Comparison of ENCODE assay signal across 1 cellular context in the genomic region with DNA sequence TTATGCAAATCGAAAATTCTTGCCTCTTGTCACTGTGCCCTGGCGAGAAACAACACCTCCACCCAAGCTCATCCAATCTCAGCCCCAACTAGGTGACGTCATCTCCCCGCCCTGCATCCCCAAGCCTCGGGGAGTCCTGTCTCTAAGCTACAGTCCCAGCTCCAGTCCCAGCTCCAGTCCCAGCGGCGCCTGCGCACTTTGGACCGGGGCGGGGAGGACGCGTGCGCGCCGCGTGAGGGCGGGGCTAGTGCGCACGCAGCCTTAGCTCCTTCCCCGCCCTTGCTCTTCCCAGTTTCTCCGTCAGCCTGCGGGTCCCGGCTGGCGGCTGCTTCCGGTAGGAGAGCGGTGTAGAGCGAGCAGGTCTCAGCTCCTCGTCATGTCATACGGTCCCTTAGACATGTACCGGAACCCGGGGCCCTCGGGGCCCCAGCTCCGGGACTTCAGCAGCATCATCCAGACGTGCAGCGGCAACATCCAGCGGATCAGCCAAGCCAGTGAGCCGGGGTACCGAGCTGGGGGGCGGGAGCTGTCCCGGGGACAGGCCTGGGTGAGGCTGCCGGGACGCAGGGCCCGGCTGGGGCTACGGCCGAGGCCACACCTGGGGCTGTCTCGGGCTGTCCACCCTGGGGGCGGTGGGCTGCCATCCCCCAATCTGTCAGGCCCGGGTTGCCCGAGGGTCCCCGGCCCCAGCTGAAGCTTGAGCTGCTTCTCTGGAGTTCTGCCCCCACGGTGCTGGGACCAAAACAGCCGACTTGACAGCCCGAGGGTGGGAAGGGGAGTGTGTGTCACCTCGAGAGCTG.
TF ChIP-seq lines count a peak whose summit lies in the region.

A gene (plus strand): TSS at position 288 of the 800 bp plus-strand sequence. CDS start 89 bp downstream, at position 377.

TF ChIP-seq in K562, 482 proteins besides CTCF, POLR2A, EP300 and RAD21 (continued from another document and continues in another):
- TF ChIP-seq, protein P1, sequence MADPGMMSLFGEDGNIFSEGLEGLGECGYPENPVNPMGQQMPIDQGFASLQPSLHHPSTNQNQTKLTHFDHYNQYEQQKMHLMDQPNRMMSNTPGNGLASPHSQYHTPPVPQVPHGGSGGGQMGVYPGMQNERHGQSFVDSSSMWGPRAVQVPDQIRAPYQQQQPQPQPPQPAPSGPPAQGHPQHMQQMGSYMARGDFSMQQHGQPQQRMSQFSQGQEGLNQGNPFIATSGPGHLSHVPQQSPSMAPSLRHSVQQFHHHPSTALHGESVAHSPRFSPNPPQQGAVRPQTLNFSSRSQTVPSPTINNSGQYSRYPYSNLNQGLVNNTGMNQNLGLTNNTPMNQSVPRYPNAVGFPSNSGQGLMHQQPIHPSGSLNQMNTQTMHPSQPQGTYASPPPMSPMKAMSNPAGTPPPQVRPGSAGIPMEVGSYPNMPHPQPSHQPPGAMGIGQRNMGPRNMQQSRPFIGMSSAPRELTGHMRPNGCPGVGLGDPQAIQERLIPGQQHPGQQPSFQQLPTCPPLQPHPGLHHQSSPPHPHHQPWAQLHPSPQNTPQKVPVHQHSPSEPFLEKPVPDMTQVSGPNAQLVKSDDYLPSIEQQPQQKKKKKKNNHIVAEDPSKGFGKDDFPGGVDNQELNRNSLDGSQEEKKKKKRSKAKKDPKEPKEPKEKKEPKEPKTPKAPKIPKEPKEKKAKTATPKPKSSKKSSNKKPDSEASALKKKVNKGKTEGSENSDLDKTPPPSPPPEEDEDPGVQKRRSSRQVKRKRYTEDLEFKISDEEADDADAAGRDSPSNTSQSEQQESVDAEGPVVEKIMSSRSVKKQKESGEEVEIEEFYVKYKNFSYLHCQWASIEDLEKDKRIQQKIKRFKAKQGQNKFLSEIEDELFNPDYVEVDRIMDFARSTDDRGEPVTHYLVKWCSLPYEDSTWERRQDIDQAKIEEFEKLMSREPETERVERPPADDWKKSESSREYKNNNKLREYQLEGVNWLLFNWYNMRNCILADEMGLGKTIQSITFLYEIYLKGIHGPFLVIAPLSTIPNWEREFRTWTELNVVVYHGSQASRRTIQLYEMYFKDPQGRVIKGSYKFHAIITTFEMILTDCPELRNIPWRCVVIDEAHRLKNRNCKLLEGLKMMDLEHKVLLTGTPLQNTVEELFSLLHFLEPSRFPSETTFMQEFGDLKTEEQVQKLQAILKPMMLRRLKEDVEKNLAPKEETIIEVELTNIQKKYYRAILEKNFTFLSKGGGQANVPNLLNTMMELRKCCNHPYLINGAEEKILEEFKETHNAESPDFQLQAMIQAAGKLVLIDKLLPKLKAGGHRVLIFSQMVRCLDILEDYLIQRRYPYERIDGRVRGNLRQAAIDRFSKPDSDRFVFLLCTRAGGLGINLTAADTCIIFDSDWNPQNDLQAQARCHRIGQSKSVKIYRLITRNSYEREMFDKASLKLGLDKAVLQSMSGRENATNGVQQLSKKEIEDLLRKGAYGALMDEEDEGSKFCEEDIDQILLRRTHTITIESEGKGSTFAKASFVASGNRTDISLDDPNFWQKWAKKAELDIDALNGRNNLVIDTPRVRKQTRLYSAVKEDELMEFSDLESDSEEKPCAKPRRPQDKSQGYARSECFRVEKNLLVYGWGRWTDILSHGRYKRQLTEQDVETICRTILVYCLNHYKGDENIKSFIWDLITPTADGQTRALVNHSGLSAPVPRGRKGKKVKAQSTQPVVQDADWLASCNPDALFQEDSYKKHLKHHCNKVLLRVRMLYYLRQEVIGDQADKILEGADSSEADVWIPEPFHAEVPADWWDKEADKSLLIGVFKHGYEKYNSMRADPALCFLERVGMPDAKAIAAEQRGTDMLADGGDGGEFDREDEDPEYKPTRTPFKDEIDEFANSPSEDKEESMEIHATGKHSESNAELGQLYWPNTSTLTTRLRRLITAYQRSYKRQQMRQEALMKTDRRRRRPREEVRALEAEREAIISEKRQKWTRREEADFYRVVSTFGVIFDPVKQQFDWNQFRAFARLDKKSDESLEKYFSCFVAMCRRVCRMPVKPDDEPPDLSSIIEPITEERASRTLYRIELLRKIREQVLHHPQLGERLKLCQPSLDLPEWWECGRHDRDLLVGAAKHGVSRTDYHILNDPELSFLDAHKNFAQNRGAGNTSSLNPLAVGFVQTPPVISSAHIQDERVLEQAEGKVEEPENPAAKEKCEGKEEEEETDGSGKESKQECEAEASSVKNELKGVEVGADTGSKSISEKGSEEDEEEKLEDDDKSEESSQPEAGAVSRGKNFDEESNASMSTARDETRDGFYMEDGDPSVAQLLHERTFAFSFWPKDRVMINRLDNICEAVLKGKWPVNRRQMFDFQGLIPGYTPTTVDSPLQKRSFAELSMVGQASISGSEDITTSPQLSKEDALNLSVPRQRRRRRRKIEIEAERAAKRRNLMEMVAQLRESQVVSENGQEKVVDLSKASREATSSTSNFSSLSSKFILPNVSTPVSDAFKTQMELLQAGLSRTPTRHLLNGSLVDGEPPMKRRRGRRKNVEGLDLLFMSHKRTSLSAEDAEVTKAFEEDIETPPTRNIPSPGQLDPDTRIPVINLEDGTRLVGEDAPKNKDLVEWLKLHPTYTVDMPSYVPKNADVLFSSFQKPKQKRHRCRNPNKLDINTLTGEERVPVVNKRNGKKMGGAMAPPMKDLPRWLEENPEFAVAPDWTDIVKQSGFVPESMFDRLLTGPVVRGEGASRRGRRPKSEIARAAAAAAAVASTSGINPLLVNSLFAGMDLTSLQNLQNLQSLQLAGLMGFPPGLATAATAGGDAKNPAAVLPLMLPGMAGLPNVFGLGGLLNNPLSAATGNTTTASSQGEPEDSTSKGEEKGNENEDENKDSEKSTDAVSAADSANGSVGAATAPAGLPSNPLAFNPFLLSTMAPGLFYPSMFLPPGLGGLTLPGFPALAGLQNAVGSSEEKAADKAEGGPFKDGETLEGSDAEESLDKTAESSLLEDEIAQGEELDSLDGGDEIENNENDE (IDR thresholded peaks at IDR 0.05; ENCODE audit: low read depth, low read length): no peak
- TF ChIP-seq, protein P2, sequence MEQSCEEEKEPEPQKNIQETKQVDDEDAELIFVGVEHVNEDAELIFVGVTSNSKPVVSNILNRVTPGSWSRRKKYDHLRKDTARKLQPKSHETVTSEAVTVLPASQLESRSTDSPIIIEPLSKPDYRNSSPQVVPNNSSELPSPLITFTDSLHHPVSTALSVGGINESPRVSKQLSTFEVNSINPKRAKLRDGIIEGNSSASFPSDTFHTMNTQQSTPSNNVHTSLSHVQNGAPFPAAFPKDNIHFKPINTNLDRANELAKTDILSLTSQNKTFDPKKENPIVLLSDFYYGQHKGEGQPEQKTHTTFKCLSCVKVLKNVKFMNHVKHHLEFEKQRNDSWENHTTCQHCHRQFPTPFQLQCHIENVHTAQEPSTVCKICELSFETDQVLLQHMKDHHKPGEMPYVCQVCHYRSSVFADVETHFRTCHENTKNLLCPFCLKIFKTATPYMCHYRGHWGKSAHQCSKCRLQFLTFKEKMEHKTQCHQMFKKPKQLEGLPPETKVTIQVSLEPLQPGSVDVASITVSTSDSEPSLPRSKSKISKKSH (CRISPR knock-in tag; IDR thresholded peaks at IDR 0.05): no peak
- 0 out of 2 replicates have a peak, but pooled peaks have one; percentile 7 for TF ChIP-seq ARID1B (IDR thresholded peaks at IDR 0.05)
- TF ChIP-seq, protein P3, sequence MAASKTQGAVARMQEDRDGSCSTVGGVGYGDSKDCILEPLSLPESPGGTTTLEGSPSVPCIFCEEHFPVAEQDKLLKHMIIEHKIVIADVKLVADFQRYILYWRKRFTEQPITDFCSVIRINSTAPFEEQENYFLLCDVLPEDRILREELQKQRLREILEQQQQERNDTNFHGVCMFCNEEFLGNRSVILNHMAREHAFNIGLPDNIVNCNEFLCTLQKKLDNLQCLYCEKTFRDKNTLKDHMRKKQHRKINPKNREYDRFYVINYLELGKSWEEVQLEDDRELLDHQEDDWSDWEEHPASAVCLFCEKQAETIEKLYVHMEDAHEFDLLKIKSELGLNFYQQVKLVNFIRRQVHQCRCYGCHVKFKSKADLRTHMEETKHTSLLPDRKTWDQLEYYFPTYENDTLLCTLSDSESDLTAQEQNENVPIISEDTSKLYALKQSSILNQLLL (CRISPR knock-in tag; IDR thresholded peaks at IDR 0.05; ENCODE audit: borderline replicate concordance): no peak
- TF ChIP-seq HMG20B (CRISPR knock-in tag; IDR thresholded peaks at IDR 0.05): no peak
- no peak for TF ChIP-seq WHSC1 (IDR thresholded peaks at IDR 0.05; ENCODE audit: low read length)
- TF ChIP-seq KLF13 (tag; IDR thresholded peaks at IDR 0.05; ENCODE audit: borderline replicate concordance, low read depth): no peak
- TF ChIP-seq FOS (IDR thresholded peaks at IDR 0.05; ENCODE audit: extremely low read depth, insufficient read length): no peak
- no peak; the same call in 1 of the 2 replicates for TF ChIP-seq POLR2AphosphoS2 (IDR thresholded peaks at IDR 0.05; ENCODE audit: low read length)
- no peak for TF ChIP-seq TCF7 (IDR thresholded peaks at IDR 0.05; ENCODE audit: borderline replicate concordance)
- TF ChIP-seq, protein P4, sequence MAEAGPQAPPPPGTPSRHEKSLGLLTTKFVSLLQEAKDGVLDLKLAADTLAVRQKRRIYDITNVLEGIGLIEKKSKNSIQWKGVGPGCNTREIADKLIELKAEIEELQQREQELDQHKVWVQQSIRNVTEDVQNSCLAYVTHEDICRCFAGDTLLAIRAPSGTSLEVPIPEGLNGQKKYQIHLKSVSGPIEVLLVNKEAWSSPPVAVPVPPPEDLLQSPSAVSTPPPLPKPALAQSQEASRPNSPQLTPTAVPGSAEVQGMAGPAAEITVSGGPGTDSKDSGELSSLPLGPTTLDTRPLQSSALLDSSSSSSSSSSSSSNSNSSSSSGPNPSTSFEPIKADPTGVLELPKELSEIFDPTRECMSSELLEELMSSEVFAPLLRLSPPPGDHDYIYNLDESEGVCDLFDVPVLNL (CRISPR knock-in tag; IDR thresholded peaks at IDR 0.05; ENCODE audit: low read depth): peak; percentile 16; the same call in 1 of the 2 replicates
- peak; percentile 90 for TF ChIP-seq RBBP5 (IDR thresholded peaks at IDR 0.05; ENCODE audit: borderline replicate concordance, insufficient read depth, low read length, poor library complexity, severe bottlenecking)
- TF ChIP-seq CHCHD3 (CRISPR knock-in tag; IDR thresholded peaks at IDR 0.05): no peak
- TF ChIP-seq E2F3 (CRISPR knock-in tag; IDR thresholded peaks at IDR 0.05): peak; percentile 40; the same call in 1 of the 2 replicates
- no peak for TF ChIP-seq SMARCE1 (IDR thresholded peaks at IDR 0.05)
- no peak for TF ChIP-seq MED1 (CRISPR knock-in tag; IDR thresholded peaks at IDR 0.05; ENCODE audit: borderline replicate concordance)
- TF ChIP-seq FOSL1 (tag; conservative IDR thresholded peaks at IDR 0.05): peak; percentile 75
- TF ChIP-seq MCM3 (IDR thresholded peaks at IDR 0.05): no peak
- no peak for TF ChIP-seq ZNF12 (CRISPR knock-in tag; IDR thresholded peaks at IDR 0.05)
- TF ChIP-seq, protein P5, sequence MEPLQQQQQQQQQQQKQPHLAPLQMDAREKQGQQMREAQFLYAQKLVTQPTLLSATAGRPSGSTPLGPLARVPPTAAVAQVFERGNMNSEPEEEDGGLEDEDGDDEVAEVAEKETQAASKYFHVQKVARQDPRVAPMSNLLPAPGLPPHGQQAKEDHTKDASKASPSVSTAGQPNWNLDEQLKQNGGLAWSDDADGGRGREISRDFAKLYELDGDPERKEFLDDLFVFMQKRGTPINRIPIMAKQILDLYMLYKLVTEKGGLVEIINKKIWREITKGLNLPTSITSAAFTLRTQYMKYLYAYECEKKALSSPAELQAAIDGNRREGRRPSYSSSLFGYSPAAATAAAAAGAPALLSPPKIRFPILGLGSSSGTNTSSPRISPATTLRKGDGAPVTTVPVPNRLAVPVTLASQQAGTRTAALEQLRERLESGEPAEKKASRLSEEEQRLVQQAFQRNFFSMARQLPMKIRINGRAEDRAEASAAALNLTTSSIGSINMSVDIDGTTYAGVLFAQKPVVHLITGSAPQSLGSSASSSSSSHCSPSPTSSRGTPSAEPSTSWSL (CRISPR knock-in tag; IDR thresholded peaks at IDR 0.05; ENCODE audit: borderline replicate concordance): no peak
- no peak for TF ChIP-seq MTF1 (CRISPR knock-in tag; IDR thresholded peaks at IDR 0.05; ENCODE audit: borderline replicate concordance)
- TF ChIP-seq GABPB2 (CRISPR knock-in tag; conservative IDR thresholded peaks at IDR 0.05): no peak
- no peak for TF ChIP-seq TAF15 (IDR thresholded peaks at IDR 0.05; ENCODE audit: low read depth, low read length)
- TF ChIP-seq, protein P6, sequence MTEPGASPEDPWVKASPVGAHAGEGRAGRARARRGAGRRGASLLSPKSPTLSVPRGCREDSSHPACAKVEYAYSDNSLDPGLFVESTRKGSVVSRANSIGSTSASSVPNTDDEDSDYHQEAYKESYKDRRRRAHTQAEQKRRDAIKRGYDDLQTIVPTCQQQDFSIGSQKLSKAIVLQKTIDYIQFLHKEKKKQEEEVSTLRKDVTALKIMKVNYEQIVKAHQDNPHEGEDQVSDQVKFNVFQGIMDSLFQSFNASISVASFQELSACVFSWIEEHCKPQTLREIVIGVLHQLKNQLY (CRISPR knock-in tag; conservative IDR thresholded peaks at IDR 0.05): no peak
- TF ChIP-seq ZNF57 (CRISPR knock-in tag; IDR thresholded peaks at IDR 0.05): no peak
- TF ChIP-seq BRD9 (IDR thresholded peaks at IDR 0.05; ENCODE audit: low read depth, partially characterized antibody): no peak
- peak; percentile 75 to 85; a peak in 2 of 4 replicates for TF ChIP-seq SIN3A (IDR thresholded peaks at IDR 0.05; ENCODE audit: borderline replicate concordance in 2 of 2, control insufficient read depth in 1 of 2, low read depth in 2 of 2, low read length in 2 of 2)
- TF ChIP-seq, protein P7, sequence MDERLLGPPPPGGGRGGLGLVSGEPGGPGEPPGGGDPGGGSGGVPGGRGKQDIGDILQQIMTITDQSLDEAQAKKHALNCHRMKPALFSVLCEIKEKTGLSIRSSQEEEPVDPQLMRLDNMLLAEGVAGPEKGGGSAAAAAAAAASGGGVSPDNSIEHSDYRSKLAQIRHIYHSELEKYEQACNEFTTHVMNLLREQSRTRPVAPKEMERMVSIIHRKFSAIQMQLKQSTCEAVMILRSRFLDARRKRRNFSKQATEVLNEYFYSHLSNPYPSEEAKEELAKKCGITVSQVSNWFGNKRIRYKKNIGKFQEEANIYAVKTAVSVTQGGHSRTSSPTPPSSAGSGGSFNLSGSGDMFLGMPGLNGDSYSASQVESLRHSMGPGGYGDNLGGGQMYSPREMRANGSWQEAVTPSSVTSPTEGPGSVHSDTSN (CRISPR knock-in tag; IDR thresholded peaks at IDR 0.05; ENCODE audit: low read depth): no peak
- TF ChIP-seq, protein P7 (tag; conservative IDR thresholded peaks at IDR 0.05; ENCODE audit: low read depth): no peak
- no peak for TF ChIP-seq CCAR2 (IDR thresholded peaks at IDR 0.05; ENCODE audit: low read depth, low read length)
